Comparison of ENCODE assay signal across 8 cellular contexts in genomic region chr6:89145962-89146747, GRCh38. TPM values are rescaled to one million over a fixed set of nuclear protein-coding genes. Genes with fewer than 3 reads are reported as not detected.
DNase-seq lines count a peak whose midpoint lies in the region; ATAC-seq and TF ChIP-seq lines count a peak whose summit lies in the region.

PM20D2 (plus strand) TSS chr6:89146055; CDS start chr6:89146145, 90 bp downstream.

- peak; percentile 38 for ATAC-seq in GM18520 (IDR thresholded peaks at IDR 0.05; ENCODE audit: unreplicated experiment)
- ATAC-seq in HG03025 (IDR thresholded peaks at IDR 0.05; ENCODE audit: low FRiP score, unreplicated experiment): peak; percentile 68
- ATAC-seq in lung (ENCODE audit: insufficient read depth, low FRiP score): peak; percentile 92

- TF ChIP-seq CTCF in lung (IDR thresholded peaks at IDR 0.05; ENCODE audit: control extremely low read depth, extremely low read depth): no peak

- H3K4me1 ChIP-seq in lung (ENCODE audit: control insufficient read depth in 2 of 2, insufficient read depth in 2 of 2, low read length in 2 of 2): peaks cover 2 to 14% of the 10 kb centered on the region in 2 donors

- in situ Hi-C loops in ACHN (cut with HindIII; ENCODE audit: low pct_ligation_motif_present, low pct_unique_long_range_greater_than_20kb, low sequenced_read_pairs): no loop called here

- peaks cover 0 to 2% of the 10 kb centered on the region in 2 donors for H3K36me3 ChIP-seq in lung (ENCODE audit: control insufficient read depth in 2 of 2, insufficient read depth in 2 of 2, low read length in 2 of 2)

- H3K4me3 ChIP-seq in lung: peak within 1 kb of the TSS; percentile 93

- H3K9me3 ChIP-seq in lung (ENCODE audit: control insufficient read depth in 2 of 2, insufficient read depth in 1 of 2, low read length in 1 of 2): no peaks in the 10 kb centered on the region

- 0 to 1% methylated on average over 89 to 103 of the region's 103 CpGs for WGBS in lung, 2 donors

- no peaks in the 10 kb centered on the region for H3K27me3 ChIP-seq in lung (ENCODE audit: control insufficient read depth, insufficient read depth)

- peak within 1 kb of the TSS; percentile 91 to 98 for H3K27ac ChIP-seq in lung (ENCODE audit: low read depth in 1 of 2, low read length in 1 of 2)

- DNase-seq in ACHN (peak; percentile 64), NCI-H2227 (lab: John Stamatoyannopoulos, UW; ENCODE audit: unreplicated experiment) (peak; percentile 78), dermis blood vessel endothelial cell (peak; percentile 61), lung (ENCODE audit: low spot score) (peak; percentile 62)
- DNase-seq in activated CD4-positive, alpha-beta T cell treated with anti-CD3 and anti-CD28 coated beads, Interleukin-2, amount 50 U/mL, for 1 hour: peak; percentile 51
- DNase-seq in stimulated activated CD4-positive, alpha-beta T cell treated with anti-CD3 and anti-CD28 coated beads, TNF-alpha, amount 100 ng/mL, for 48 hours (ENCODE audit: low read depth in 3 of 3): peak; percentile 28 to 60 (median 52)

RNA-seq across cellular contexts. Expression of gene PM20D2, which starts in this region (rescaled TPM):
- total RNA-seq in dermis blood vessel endothelial cell (5.1 and 7.0 TPM in 2 replicates), lung (10 to 100 TPM in 1 of 2 donors, 1 to 10 TPM in 1; 7.5 to 21.5 TPM)
- polyA plus RNA-seq in lung: 1 to 10 TPM; 3.1 to 5.8 TPM

Comparison
In these comparisons a context has a peak if more than half of its experiments do, and no peak if none do; other contexts are left out.
1. Peak in every context shown above with its lines: DNase-seq, ATAC-seq, H3K4me3 ChIP-seq and H3K27ac ChIP-seq.
2. ATAC-seq: peak in every context shown above with its lines; median percentile 92 in lung; 68 in HG03025; 38 in GM18520.